ENCODE assay signal across 11 cellular contexts in genomic region chr2:45833968-45834344, GRCh38.
A peak's percentile ranks its signal among the peaks of the same experiment; 100 is the strongest.
DNase-seq lines count a peak whose midpoint lies in the region; ATAC-seq and TF ChIP-seq lines count a peak whose summit lies in the region.
"Had no signal": no experiment of that assay in that cellular context is flagged by ENCODE, and none has a peak within 500 bp of the region (broad histone marks: within the 10 kb centered on the region; RNA-seq: fewer than 3 reads in every experiment).

No MANE protein-coding gene starts in this region.

- H2BK15ac ChIP-seq in H9 (ENCODE audit: low read depth, low read length) = no peak overlapping the region

- no peak overlapping the region for H3T11ph ChIP-seq in H9 (ENCODE audit: low read length)

- peaks cover 7% of the 10 kb centered on the region for H3K36me3 Mint-ChIP-seq in IgD-negative memory B cell
- peaks cover 11% of the 10 kb centered on the region for H3K36me3 Mint-ChIP-seq in memory B cell
- peaks cover 4 to 19% (median 5%) of the 10 kb centered on the region in 3 experiments; a peak in 4 of 7 replicates for H3K36me3 Mint-ChIP-seq in H9 (ENCODE audit: insufficient read depth in 1 of 3, low read depth in 3 of 3)
- H3K36me3 Mint-ChIP-seq in activated T-helper 1 cell treated with anti-CD3 and anti-CD28 coated beads, Interleukin-12 subunit alpha, Interleukin-12 subunit beta, Interleukin-2, Interleukin-4 antibody, amounts not matched to agents 30 ng/mL and 10 ng/mL and 1 ng/mL, durations not matched to agents 14 hours and 24 hours and 36 hours (ENCODE audit: low read depth) = peaks cover 5% of the 10 kb centered on the region

- no peak overlapping the region for H3K27ac ChIP-seq in H9 (ENCODE audit: insufficient read length, low read depth, low read length)

- no peak overlapping the region for H3K23ac ChIP-seq in H9 (ENCODE audit: insufficient read length, low read depth, low read length)

- no peaks in the 10 kb centered on the region for H3K79me2 ChIP-seq in H9 (ENCODE audit: insufficient read depth, low read length)

- no peak overlapping the region for H3K9ac ChIP-seq in H9 (ENCODE audit: extremely low read depth, insufficient read length, low read length)

- H2BK12ac ChIP-seq in H9 (ENCODE audit: insufficient read length, low read depth, low read length) = no peak overlapping the region

- no peaks in the 10 kb centered on the region for H3K79me1 ChIP-seq in H9 (ENCODE audit: insufficient read depth, low read depth, low read length, poor library complexity, severe bottlenecking)

- intact Hi-C loops in activated T-helper 1 cell treated with anti-CD3 and anti-CD28 coated beads, Interleukin-12 subunit alpha, Interleukin-12 subunit beta, Interleukin-2, Interleukin-4 antibody, amounts not matched to agents 30 ng/mL and 10 ng/mL and 1 ng/mL, durations not matched to agents 14 hours and 24 hours and 36 hours (cut with micrococcal nuclease) = no loop called here

- H2BK120ac ChIP-seq in H9 (ENCODE audit: low read depth, low read length, poor library complexity, severe bottlenecking) = no peak overlapping the region

- no peak overlapping the region for H2AFZ ChIP-seq in H9 (ENCODE audit: low read length)

- H4K8ac ChIP-seq in H9 (replicated peaks; ENCODE audit: insufficient read length, low read depth, low read length) = no peak overlapping the region

- ATAC-seq in GM18868 (IDR thresholded peaks at IDR 0.05; ENCODE audit: unreplicated experiment) (peak; percentile 82), HG02588 (IDR thresholded peaks at IDR 0.05; ENCODE audit: unreplicated experiment) (peak; percentile 75), memory B cell (ENCODE audit: low read depth) (peak; percentile 82)

- TF ChIP-seq CTCF in H9 (conservative IDR thresholded peaks at IDR 0.05) = no peak

- no peak overlapping the region for H2AK5ac ChIP-seq in H9 (ENCODE audit: insufficient read length, low read length)

- H3K4me2 ChIP-seq in H9 (ENCODE audit: insufficient read depth, insufficient read length, low read length) = no peak overlapping the region

- H3K9me3 Mint-ChIP-seq in IgD-negative memory B cell (peaks cover 2 to 17% (median 9%) of the 10 kb centered on the region in 3 donors), memory B cell (peaks cover 17% of the 10 kb centered on the region), H9 (peaks cover 16 to 20% of the 10 kb centered on the region in 2 experiments)
- H3K9me3 Mint-ChIP-seq in activated T-helper 1 cell treated with anti-CD3 and anti-CD28 coated beads, Interleukin-12 subunit alpha, Interleukin-12 subunit beta, Interleukin-2, Interleukin-4 antibody, amounts not matched to agents 30 ng/mL and 10 ng/mL and 1 ng/mL, durations not matched to agents 14 hours and 24 hours and 36 hours = peaks cover 22% of the 10 kb centered on the region

- H3K9me3 ChIP-seq in H9 (ENCODE audit: control insufficient read depth, low read depth, low read length) = no peaks in the 10 kb centered on the region

- H3K14ac ChIP-seq in H9 (ENCODE audit: insufficient read depth, low read length) = no peak overlapping the region

- no peak overlapping the region for H4K91ac ChIP-seq in H9 (ENCODE audit: insufficient read length, low read depth, low read length)

- no peak overlapping the region for H3K56ac ChIP-seq in H9 (ENCODE audit: insufficient read length, low read depth, low read length)

- WGBS in H9 (ENCODE audit: extremely low coverage, insufficient read length, low lambda C conversion rate) = no CpG with 5 or more reads among the region's 3 CpGs

- no peak overlapping the region for H3K4ac ChIP-seq in H9 (ENCODE audit: low read depth, low read length)

- no peak overlapping the region for H4K5ac ChIP-seq in H9 (ENCODE audit: insufficient read length, low read depth, low read length)

- no peaks in the 10 kb centered on the region for H3K23me2 ChIP-seq in H9 (ENCODE audit: insufficient read length, low read depth, low read length, poor library complexity, severe bottlenecking)

- H3K27ac Mint-ChIP-seq in IgD-negative memory B cell (peak overlapping the region; percentile 32 to 86 (median 79)), memory B cell (peak overlapping the region; percentile 94), H9 (no peak overlapping the region)
- no peak overlapping the region for H3K27ac Mint-ChIP-seq in activated T-helper 1 cell treated with anti-CD3 and anti-CD28 coated beads, Interleukin-12 subunit alpha, Interleukin-12 subunit beta, Interleukin-2, Interleukin-4 antibody, amounts not matched to agents 30 ng/mL and 10 ng/mL and 1 ng/mL, durations not matched to agents 14 hours and 24 hours and 36 hours

- H3K4me1 ChIP-seq in H9 (ENCODE audit: insufficient read depth, low read length) = no peaks in the 10 kb centered on the region

- no peaks in the 10 kb centered on the region for H4K20me1 ChIP-seq in H9 (ENCODE audit: control insufficient read depth, insufficient read depth, insufficient read length)

- H3K18ac ChIP-seq in H9 (ENCODE audit: insufficient read length, low read depth, low read length) = no peak overlapping the region

- H2BK20ac ChIP-seq in H9 (ENCODE audit: low read depth, low read length, poor library complexity, severe bottlenecking) = no peak overlapping the region

- peaks cover 43 to 54% (median 50%) of the 10 kb centered on the region in 3 donors for H3K4me1 Mint-ChIP-seq in IgD-negative memory B cell
- peaks cover 51% of the 10 kb centered on the region for H3K4me1 Mint-ChIP-seq in memory B cell
- H3K4me1 Mint-ChIP-seq in H9 = peaks cover 14 to 21% of the 10 kb centered on the region in 2 experiments
- H3K4me1 Mint-ChIP-seq in activated T-helper 1 cell treated with anti-CD3 and anti-CD28 coated beads, Interleukin-12 subunit alpha, Interleukin-12 subunit beta, Interleukin-2, Interleukin-4 antibody, amounts not matched to agents 30 ng/mL and 10 ng/mL and 1 ng/mL, durations not matched to agents 14 hours and 24 hours and 36 hours (ENCODE audit: low read depth) = peaks cover 12% of the 10 kb centered on the region

- no peaks in the 10 kb centered on the region for H3K27me3 ChIP-seq in H9 (ENCODE audit: insufficient read depth, low read length)

- peak overlapping the region in 3 of 4 donors; percentile 9 to 76 (median 43) for H3K4me3 Mint-ChIP-seq in IgD-negative memory B cell
- peak overlapping the region; percentile 68 for H3K4me3 Mint-ChIP-seq in memory B cell
- no peak overlapping the region for H3K4me3 Mint-ChIP-seq in H9
- H3K4me3 Mint-ChIP-seq in activated T-helper 1 cell treated with anti-CD3 and anti-CD28 coated beads, Interleukin-12 subunit alpha, Interleukin-12 subunit beta, Interleukin-2, Interleukin-4 antibody, amounts not matched to agents 30 ng/mL and 10 ng/mL and 1 ng/mL, durations not matched to agents 14 hours and 24 hours and 36 hours = no peak overlapping the region

- H3K27me3 Mint-ChIP-seq in IgD-negative memory B cell = peaks cover 1% of the 10 kb centered on the region
- no peaks in the 10 kb centered on the region for H3K27me3 Mint-ChIP-seq in memory B cell
- peaks cover 6% of the 10 kb centered on the region for H3K27me3 Mint-ChIP-seq in H9 (ENCODE audit: low read depth)
- H3K27me3 Mint-ChIP-seq in activated T-helper 1 cell treated with anti-CD3 and anti-CD28 coated beads, Interleukin-12 subunit alpha, Interleukin-12 subunit beta, Interleukin-2, Interleukin-4 antibody, amounts not matched to agents 30 ng/mL and 10 ng/mL and 1 ng/mL, durations not matched to agents 14 hours and 24 hours and 36 hours (ENCODE audit: insufficient read depth) = no peaks in the 10 kb centered on the region

- no peak overlapping the region for H2BK5ac ChIP-seq in H9 (ENCODE audit: insufficient read length, low read length)

- DNase-seq in memory B cell (ENCODE audit: low spot score in 2 of 2) (peak; percentile 18 to 21), H9 (no peak), NCI-H187 treated with DMSO at 0.1 percent for 48 hours (lab: John Stamatoyannopoulos, UW) (no peak)
- no peak for DNase-seq in activated effector memory CD4-positive, alpha-beta T cell treated with anti-CD3 and anti-CD28 coated beads, Interleukin-2, amount 50 U/mL, for 16 hours
- DNase-seq in activated T-helper 1 cell treated with anti-CD3 and anti-CD28 coated beads, Interleukin-12 subunit alpha, Interleukin-12 subunit beta, Interleukin-2, Interleukin-4 antibody, amounts not matched to agents 30 ng/mL and 10 ng/mL and 1 ng/mL, durations not matched to agents 14 hours and 24 hours and 36 hours (ENCODE audit: low spot score) = no peak
- DNase-seq: cerebellar nuclear complex; retina; stimulated activated naive CD4-positive, alpha-beta T cell treated with Interleukin-2 at 50 U/mL for 16 hours had no signal

Comparison
In these comparisons a context has a peak if more than half of its experiments do, and no peak if none do; other contexts are left out.
1. H3K27ac Mint-ChIP-seq: peak in IgD-negative memory B cell (3 of 3) and memory B cell (single experiment); none in H9 (0 of 3) and activated T-helper 1 cell treated with anti-CD3 and anti-CD28 coated beads, Interleukin-12 subunit alpha, Interleukin-12 subunit beta, Interleukin-2, Interleukin-4 antibody, amounts not matched to agents 30 ng/mL and 10 ng/mL and 1 ng/mL, durations not matched to agents 14 hours and 24 hours and 36 hours (single experiment).
2. H3K4me3 Mint-ChIP-seq: peak in IgD-negative memory B cell (3 of 4) and memory B cell (single experiment); none in H9 (0 of 2) and activated T-helper 1 cell treated with anti-CD3 and anti-CD28 coated beads, Interleukin-12 subunit alpha, Interleukin-12 subunit beta, Interleukin-2, Interleukin-4 antibody, amounts not matched to agents 30 ng/mL and 10 ng/mL and 1 ng/mL, durations not matched to agents 14 hours and 24 hours and 36 hours (single experiment).
3. DNase-seq: peak in memory B cell (2 of 2); none in activated effector memory CD4-positive, alpha-beta T cell treated with anti-CD3 and anti-CD28 coated beads, Interleukin-2, amount 50 U/mL, for 16 hours (single experiment), H9 (single experiment), NCI-H187 treated with DMSO at 0.1 percent for 48 hours (single experiment) and activated T-helper 1 cell treated with anti-CD3 and anti-CD28 coated beads, Interleukin-12 subunit alpha, Interleukin-12 subunit beta, Interleukin-2, Interleukin-4 antibody, amounts not matched to agents 30 ng/mL and 10 ng/mL and 1 ng/mL, durations not matched to agents 14 hours and 24 hours and 36 hours (single experiment).
4. Peak in every context shown above with its lines, with median percentiles within 50 percentile points of each other: ATAC-seq.